20 cellular contexts compared by ENCODE assay signal in genomic region chr11:72947229-72947628, GRCh38.
"Had no signal": no experiment of that assay in that cellular context is flagged by ENCODE, and none has a peak within 500 bp of the region (broad histone marks: within the 10 kb centered on the region; RNA-seq: fewer than 3 reads in every experiment).

No MANE protein-coding gene starts in this region.

- H3K4me3 Mint-ChIP-seq: naive B cell, nephron progenitor cell, type B pancreatic cell had no signal

- H3K9me3 ChIP-seq: right atrium auricular region, suprapubic skin, thyroid gland had no signal

- H3K27ac ChIP-seq: heart left ventricle, right atrium auricular region, suprapubic skin, thyroid gland had no signal

- FAIRE-seq: endometrium, islet of Langerhans, urothelium cell line had no signal

- H3K27me3 Mint-ChIP-seq: naive B cell, type B pancreatic cell had no signal

- H3K9me3 Mint-ChIP-seq: naive B cell, type B pancreatic cell had no signal

- H3K27ac Mint-ChIP-seq: nephron progenitor cell, type B pancreatic cell had no signal

- ATAC-seq: esophagus mucosa; heart left ventricle; left lobe of liver; stimulated activated naive CD8-positive, alpha-beta T cell treated with anti-CD3 and anti-CD28 coated beads, Interleukin-15, Interleukin-2, amounts not matched to agents 100 U/mL and 50 U/mL, for 24 hours had no signal

- H3K27me3 ChIP-seq: heart left ventricle, right atrium auricular region, suprapubic skin, thyroid gland had no signal

- DNase-seq: cortex of kidney; effector memory CD4-positive, alpha-beta T cell; heart left ventricle; hippocampal formation; kidney glomerular epithelial cell; mammary epithelial cell; naive B cell; nephron progenitor cell; small intestine; stimulated activated CD4-positive, alpha-beta T cell treated with anti-CD3 and anti-CD28 coated beads, Interleukin-12 subunit alpha, Interleukin-12 subunit beta, amount 100 ng/mL, for 4 hours; stimulated activated naive CD8-positive, alpha-beta T cell treated with anti-CD3 and anti-CD28 coated beads, Interleukin-15, Interleukin-2, amounts not matched to agents 100 U/mL and 50 U/mL, for 24 hours; thyroid gland had no signal

- H3K36me3 ChIP-seq: right atrium auricular region, suprapubic skin, thyroid gland had no signal

- H3K4me1 Mint-ChIP-seq: nephron progenitor cell had no signal

- H3K4me3 ChIP-seq: heart left ventricle, right atrium auricular region, suprapubic skin, thyroid gland had no signal

- H3K4me1 ChIP-seq: suprapubic skin, thyroid gland had no signal
